ENCODE assay signal across 1 cellular context in genomic region chr1:109877320-109877771, GRCh38.
TF ChIP-seq lines count a peak whose summit lies in the region.

No MANE protein-coding gene starts in this region.

TF ChIP-seq in HepG2, 621 proteins besides CTCF, POLR2A, EP300 and RAD21 (continued from another document and continues in another):
- TF ChIP-seq, protein P1, sequence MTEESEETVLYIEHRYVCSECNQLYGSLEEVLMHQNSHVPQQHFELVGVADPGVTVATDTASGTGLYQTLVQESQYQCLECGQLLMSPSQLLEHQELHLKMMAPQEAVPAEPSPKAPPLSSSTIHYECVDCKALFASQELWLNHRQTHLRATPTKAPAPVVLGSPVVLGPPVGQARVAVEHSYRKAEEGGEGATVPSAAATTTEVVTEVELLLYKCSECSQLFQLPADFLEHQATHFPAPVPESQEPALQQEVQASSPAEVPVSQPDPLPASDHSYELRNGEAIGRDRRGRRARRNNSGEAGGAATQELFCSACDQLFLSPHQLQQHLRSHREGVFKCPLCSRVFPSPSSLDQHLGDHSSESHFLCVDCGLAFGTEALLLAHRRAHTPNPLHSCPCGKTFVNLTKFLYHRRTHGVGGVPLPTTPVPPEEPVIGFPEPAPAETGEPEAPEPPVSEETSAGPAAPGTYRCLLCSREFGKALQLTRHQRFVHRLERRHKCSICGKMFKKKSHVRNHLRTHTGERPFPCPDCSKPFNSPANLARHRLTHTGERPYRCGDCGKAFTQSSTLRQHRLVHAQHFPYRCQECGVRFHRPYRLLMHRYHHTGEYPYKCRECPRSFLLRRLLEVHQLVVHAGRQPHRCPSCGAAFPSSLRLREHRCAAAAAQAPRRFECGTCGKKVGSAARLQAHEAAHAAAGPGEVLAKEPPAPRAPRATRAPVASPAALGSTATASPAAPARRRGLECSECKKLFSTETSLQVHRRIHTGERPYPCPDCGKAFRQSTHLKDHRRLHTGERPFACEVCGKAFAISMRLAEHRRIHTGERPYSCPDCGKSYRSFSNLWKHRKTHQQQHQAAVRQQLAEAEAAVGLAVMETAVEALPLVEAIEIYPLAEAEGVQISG (CRISPR knock-in tag; IDR thresholded peaks at IDR 0.05) = peak; percentile 18; the same call in 1 of the 2 replicates
- TF ChIP-seq SP4 (CRISPR knock-in tag; IDR thresholded peaks at IDR 0.05) (0 out of 2 replicates have a peak, but pooled peaks have one; percentile 31), LCORL (IDR thresholded peaks at IDR 0.05) (no peak), LCORL (CRISPR knock-in tag; IDR thresholded peaks at IDR 0.05) (peak; percentile 64; the same call in 1 of the 2 replicates), AGO1 (IDR thresholded peaks at IDR 0.05; ENCODE audit: low read depth, low read length, poor library complexity, severe bottlenecking) (no peak), RXRB (CRISPR knock-in tag; IDR thresholded peaks at IDR 0.05; ENCODE audit: borderline replicate concordance) (0 out of 2 replicates have a peak, but pooled peaks have one; percentile 19), ZNF644 (CRISPR knock-in tag; IDR thresholded peaks at IDR 0.05; ENCODE audit: low read depth) (peak; percentile 37; the same call in 1 of the 2 replicates), ZHX1 (CRISPR knock-in tag; IDR thresholded peaks at IDR 0.05; ENCODE audit: low read depth) (no peak), ZNF282 (IDR thresholded peaks at IDR 0.05; ENCODE audit: partially characterized antibody) (no peak), ATF7-NPFF (CRISPR knock-in tag; IDR thresholded peaks at IDR 0.05; ENCODE audit: low read depth) (0 out of 2 replicates have a peak, but pooled peaks have one; percentile 32), NCOA5 (CRISPR knock-in tag; IDR thresholded peaks at IDR 0.05) (no peak), ZNF556 (CRISPR knock-in tag; IDR thresholded peaks at IDR 0.05; ENCODE audit: borderline replicate concordance) (0 out of 2 replicates have a peak, but pooled peaks have one; percentile 37), ZNF362 (CRISPR knock-in tag; IDR thresholded peaks at IDR 0.05; ENCODE audit: borderline replicate concordance) (no peak), MYC (CRISPR knock-in tag; IDR thresholded peaks at IDR 0.05; ENCODE audit: borderline replicate concordance) (peak; percentile 39; the same call in 1 of the 2 replicates), KAT8 (CRISPR knock-in tag; IDR thresholded peaks at IDR 0.05) (peak; percentile 65; the same call in 1 of the 2 replicates), FOXJ3 (CRISPR knock-in tag; IDR thresholded peaks at IDR 0.05; ENCODE audit: borderline replicate concordance) (peak; percentile 52; the same call in 1 of the 2 replicates), ZFY (CRISPR knock-in tag; IDR thresholded peaks at IDR 0.05) (peak; percentile 50; the same call in 1 of the 2 replicates), ZNF20 (CRISPR knock-in tag; IDR thresholded peaks at IDR 0.05) (no peak), ZSCAN12 (CRISPR knock-in tag; IDR thresholded peaks at IDR 0.05) (no peak), NFKB2 (CRISPR knock-in tag; IDR thresholded peaks at IDR 0.05; ENCODE audit: borderline replicate concordance) (0 out of 2 replicates have a peak, but pooled peaks have one; percentile 31), ZFP91 (CRISPR knock-in tag; IDR thresholded peaks at IDR 0.05; ENCODE audit: borderline replicate concordance) (peak; percentile 59; the same call in 1 of the 2 replicates), ZMYM4 (CRISPR knock-in tag; IDR thresholded peaks at IDR 0.05) (peak; percentile 47), ZNF780A (CRISPR knock-in tag; IDR thresholded peaks at IDR 0.05) (no peak), ZNF451 (CRISPR knock-in tag; IDR thresholded peaks at IDR 0.05) (0 out of 2 replicates have a peak, but pooled peaks have one; percentile 43), SRSF4 (IDR thresholded peaks at IDR 0.05; ENCODE audit: low read depth, low read length, poor library complexity, severe bottlenecking) (no peak), BRCA1 (CRISPR knock-in tag; IDR thresholded peaks at IDR 0.05) (peak; percentile 60; the same call in 1 of the 2 replicates), ZBTB3 (CRISPR knock-in tag; IDR thresholded peaks at IDR 0.05; ENCODE audit: borderline replicate concordance, low read depth) (no peak), ERF (CRISPR knock-in tag; IDR thresholded peaks at IDR 0.05) (no peak), JARID2 (CRISPR knock-in tag; IDR thresholded peaks at IDR 0.05; ENCODE audit: insufficient replicate concordance) (no peak), ZFP1 (CRISPR knock-in tag; IDR thresholded peaks at IDR 0.05) (no peak), ZNF264 (CRISPR knock-in tag; IDR thresholded peaks at IDR 0.05) (0 out of 2 replicates have a peak, but pooled peaks have one; percentile 58), ZBTB7A (CRISPR knock-in tag; IDR thresholded peaks at IDR 0.05) (peak; percentile 32; the same call in 1 of the 2 replicates), MXD4 (CRISPR knock-in tag; IDR thresholded peaks at IDR 0.05) (no peak), ZNF232 (CRISPR knock-in tag; IDR thresholded peaks at IDR 0.05; ENCODE audit: borderline replicate concordance) (no peak), SMC3 (IDR thresholded peaks at IDR 0.05; ENCODE audit: low read length) (peak; percentile 31), SPEN (CRISPR knock-in tag; IDR thresholded peaks at IDR 0.05; ENCODE audit: low read depth) (no peak), KDM2A (CRISPR knock-in tag; IDR thresholded peaks at IDR 0.05; ENCODE audit: borderline replicate concordance, low read depth) (peak; percentile 48; the same call in 1 of the 2 replicates), SALL1 (CRISPR knock-in tag; IDR thresholded peaks at IDR 0.05) (peak; percentile 56), TEF (CRISPR knock-in tag; IDR thresholded peaks at IDR 0.05) (no peak), TP53 (CRISPR knock-in tag; conservative IDR thresholded peaks at IDR 0.05) (no peak), ZNF205 (CRISPR knock-in tag; IDR thresholded peaks at IDR 0.05) (0 out of 2 replicates have a peak, but pooled peaks have one; percentile 33), GABPB1 (CRISPR knock-in tag; IDR thresholded peaks at IDR 0.05) (peak; percentile 29; the same call in 1 of the 2 replicates)
- TF ChIP-seq, protein P2, sequence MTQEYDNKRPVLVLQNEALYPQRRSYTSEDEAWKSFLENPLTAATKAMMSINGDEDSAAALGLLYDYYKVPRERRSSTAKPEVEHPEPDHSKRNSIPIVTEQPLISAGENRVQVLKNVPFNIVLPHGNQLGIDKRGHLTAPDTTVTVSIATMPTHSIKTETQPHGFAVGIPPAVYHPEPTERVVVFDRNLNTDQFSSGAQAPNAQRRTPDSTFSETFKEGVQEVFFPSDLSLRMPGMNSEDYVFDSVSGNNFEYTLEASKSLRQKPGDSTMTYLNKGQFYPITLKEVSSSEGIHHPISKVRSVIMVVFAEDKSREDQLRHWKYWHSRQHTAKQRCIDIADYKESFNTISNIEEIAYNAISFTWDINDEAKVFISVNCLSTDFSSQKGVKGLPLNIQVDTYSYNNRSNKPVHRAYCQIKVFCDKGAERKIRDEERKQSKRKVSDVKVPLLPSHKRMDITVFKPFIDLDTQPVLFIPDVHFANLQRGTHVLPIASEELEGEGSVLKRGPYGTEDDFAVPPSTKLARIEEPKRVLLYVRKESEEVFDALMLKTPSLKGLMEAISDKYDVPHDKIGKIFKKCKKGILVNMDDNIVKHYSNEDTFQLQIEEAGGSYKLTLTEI (CRISPR knock-in tag; conservative IDR thresholded peaks at IDR 0.05) = no peak
- TF ChIP-seq, protein P3, sequence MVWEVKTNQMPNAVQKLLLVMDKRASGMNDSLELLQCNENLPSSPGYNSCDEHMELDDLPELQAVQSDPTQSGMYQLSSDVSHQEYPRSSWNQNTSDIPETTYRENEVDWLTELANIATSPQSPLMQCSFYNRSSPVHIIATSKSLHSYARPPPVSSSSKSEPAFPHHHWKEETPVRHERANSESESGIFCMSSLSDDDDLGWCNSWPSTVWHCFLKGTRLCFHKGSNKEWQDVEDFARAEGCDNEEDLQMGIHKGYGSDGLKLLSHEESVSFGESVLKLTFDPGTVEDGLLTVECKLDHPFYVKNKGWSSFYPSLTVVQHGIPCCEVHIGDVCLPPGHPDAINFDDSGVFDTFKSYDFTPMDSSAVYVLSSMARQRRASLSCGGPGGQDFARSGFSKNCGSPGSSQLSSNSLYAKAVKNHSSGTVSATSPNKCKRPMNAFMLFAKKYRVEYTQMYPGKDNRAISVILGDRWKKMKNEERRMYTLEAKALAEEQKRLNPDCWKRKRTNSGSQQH (CRISPR knock-in tag; IDR thresholded peaks at IDR 0.05; ENCODE audit: low read depth) = no peak
- TF ChIP-seq, protein P4, sequence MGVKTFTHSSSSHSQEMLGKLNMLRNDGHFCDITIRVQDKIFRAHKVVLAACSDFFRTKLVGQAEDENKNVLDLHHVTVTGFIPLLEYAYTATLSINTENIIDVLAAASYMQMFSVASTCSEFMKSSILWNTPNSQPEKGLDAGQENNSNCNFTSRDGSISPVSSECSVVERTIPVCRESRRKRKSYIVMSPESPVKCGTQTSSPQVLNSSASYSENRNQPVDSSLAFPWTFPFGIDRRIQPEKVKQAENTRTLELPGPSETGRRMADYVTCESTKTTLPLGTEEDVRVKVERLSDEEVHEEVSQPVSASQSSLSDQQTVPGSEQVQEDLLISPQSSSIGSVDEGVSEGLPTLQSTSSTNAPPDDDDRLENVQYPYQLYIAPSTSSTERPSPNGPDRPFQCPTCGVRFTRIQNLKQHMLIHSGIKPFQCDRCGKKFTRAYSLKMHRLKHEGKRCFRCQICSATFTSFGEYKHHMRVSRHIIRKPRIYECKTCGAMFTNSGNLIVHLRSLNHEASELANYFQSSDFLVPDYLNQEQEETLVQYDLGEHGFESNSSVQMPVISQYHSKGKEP (CRISPR knock-in tag; IDR thresholded peaks at IDR 0.05) = no peak
- TF ChIP-seq, protein P5, sequence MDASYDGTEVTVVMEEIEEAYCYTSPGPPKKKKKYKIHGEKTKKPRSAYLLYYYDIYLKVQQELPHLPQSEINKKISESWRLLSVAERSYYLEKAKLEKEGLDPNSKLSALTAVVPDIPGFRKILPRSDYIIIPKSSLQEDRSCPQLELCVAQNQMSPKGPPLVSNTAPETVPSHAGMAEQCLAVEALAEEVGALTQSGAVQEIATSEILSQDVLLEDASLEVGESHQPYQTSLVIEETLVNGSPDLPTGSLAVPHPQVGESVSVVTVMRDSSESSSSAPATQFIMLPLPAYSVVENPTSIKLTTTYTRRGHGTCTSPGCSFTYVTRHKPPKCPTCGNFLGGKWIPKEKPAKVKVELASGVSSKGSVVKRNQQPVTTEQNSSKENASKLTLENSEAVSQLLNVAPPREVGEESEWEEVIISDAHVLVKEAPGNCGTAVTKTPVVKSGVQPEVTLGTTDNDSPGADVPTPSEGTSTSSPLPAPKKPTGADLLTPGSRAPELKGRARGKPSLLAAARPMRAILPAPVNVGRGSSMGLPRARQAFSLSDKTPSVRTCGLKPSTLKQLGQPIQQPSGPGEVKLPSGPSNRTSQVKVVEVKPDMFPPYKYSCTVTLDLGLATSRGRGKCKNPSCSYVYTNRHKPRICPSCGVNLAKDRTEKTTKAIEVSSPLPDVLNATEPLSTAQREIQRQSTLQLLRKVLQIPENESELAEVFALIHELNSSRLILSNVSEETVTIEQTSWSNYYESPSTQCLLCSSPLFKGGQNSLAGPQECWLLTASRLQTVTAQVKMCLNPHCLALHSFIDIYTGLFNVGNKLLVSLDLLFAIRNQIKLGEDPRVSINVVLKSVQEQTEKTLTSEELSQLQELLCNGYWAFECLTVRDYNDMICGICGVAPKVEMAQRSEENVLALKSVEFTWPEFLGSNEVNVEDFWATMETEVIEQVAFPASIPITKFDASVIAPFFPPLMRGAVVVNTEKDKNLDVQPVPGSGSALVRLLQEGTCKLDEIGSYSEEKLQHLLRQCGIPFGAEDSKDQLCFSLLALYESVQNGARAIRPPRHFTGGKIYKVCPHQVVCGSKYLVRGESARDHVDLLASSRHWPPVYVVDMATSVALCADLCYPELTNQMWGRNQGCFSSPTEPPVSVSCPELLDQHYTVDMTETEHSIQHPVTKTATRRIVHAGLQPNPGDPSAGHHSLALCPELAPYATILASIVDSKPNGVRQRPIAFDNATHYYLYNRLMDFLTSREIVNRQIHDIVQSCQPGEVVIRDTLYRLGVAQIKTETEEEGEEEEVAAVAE (CRISPR knock-in tag; IDR thresholded peaks at IDR 0.05; ENCODE audit: borderline replicate concordance) = 0 out of 2 replicates have a peak, but pooled peaks have one; percentile 61
